ENCODE assay signal across 1 cellular context in genomic region chr19:45770192-45771101, GRCh38.
TF ChIP-seq lines count a peak whose summit lies in the region.

No MANE protein-coding gene starts in this region.

TF ChIP-seq in GM12878, 131 proteins besides CTCF, POLR2A, EP300 and RAD21 (continued from another document):
- TF ChIP-seq, protein P1, sequence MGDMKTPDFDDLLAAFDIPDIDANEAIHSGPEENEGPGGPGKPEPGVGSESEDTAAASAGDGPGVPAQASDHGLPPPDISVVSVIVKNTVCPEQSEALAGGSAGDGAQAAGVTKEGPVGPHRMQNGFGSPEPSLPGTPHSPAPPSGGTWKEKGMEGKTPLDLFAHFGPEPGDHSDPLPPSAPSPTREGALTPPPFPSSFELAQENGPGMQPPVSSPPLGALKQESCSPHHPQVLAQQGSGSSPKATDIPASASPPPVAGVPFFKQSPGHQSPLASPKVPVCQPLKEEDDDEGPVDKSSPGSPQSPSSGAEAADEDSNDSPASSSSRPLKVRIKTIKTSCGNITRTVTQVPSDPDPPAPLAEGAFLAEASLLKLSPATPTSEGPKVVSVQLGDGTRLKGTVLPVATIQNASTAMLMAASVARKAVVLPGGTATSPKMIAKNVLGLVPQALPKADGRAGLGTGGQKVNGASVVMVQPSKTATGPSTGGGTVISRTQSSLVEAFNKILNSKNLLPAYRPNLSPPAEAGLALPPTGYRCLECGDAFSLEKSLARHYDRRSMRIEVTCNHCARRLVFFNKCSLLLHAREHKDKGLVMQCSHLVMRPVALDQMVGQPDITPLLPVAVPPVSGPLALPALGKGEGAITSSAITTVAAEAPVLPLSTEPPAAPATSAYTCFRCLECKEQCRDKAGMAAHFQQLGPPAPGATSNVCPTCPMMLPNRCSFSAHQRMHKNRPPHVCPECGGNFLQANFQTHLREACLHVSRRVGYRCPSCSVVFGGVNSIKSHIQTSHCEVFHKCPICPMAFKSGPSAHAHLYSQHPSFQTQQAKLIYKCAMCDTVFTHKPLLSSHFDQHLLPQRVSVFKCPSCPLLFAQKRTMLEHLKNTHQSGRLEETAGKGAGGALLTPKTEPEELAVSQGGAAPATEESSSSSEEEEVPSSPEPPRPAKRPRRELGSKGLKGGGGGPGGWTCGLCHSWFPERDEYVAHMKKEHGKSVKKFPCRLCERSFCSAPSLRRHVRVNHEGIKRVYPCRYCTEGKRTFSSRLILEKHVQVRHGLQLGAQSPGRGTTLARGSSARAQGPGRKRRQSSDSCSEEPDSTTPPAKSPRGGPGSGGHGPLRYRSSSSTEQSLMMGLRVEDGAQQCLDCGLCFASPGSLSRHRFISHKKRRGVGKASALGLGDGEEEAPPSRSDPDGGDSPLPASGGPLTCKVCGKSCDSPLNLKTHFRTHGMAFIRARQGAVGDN (IDR thresholded peaks at IDR 0.05): 0 out of 2 replicates have a peak, but pooled peaks have one; percentile 39
- no peak for TF ChIP-seq MTA3 (IDR thresholded peaks at IDR 0.05; ENCODE audit: borderline replicate concordance, low read length)
- peak; percentile 75 for TF ChIP-seq NR2F1 (conservative IDR thresholded peaks at IDR 0.05)
- TF ChIP-seq IKZF2 (IDR thresholded peaks at IDR 0.05): 0 out of 4 replicates have a peak, but pooled peaks of 1 of the 2 experiments have one; percentile 0
- TF ChIP-seq RFX5 (IDR thresholded peaks at IDR 0.05; ENCODE audit: low read depth, low read length): peak; percentile 52
- TF ChIP-seq LARP7 (IDR thresholded peaks at IDR 0.05): peak; percentile 50
- no peak for TF ChIP-seq IRF5 (IDR thresholded peaks at IDR 0.05; ENCODE audit: borderline replicate concordance)
- TF ChIP-seq SMAD1 (IDR thresholded peaks at IDR 0.05; ENCODE audit: low read depth, partially characterized antibody): no peak
- TF ChIP-seq, protein P2, sequence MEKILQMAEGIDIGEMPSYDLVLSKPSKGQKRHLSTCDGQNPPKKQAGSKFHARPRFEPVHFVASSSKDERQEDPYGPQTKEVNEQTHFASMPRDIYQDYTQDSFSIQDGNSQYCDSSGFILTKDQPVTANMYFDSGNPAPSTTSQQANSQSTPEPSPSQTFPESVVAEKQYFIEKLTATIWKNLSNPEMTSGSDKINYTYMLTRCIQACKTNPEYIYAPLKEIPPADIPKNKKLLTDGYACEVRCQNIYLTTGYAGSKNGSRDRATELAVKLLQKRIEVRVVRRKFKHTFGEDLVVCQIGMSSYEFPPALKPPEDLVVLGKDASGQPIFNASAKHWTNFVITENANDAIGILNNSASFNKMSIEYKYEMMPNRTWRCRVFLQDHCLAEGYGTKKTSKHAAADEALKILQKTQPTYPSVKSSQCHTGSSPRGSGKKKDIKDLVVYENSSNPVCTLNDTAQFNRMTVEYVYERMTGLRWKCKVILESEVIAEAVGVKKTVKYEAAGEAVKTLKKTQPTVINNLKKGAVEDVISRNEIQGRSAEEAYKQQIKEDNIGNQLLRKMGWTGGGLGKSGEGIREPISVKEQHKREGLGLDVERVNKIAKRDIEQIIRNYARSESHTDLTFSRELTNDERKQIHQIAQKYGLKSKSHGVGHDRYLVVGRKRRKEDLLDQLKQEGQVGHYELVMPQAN (conservative IDR thresholded peaks at IDR 0.05): no peak; the same call in 1 of the 2 replicates
- TF ChIP-seq POU2F2 (IDR thresholded peaks at IDR 0.05; ENCODE audit: borderline replicate concordance, low read depth, low read length): no peak
- peak; percentile 70 for TF ChIP-seq CREB1 (IDR thresholded peaks at IDR 0.05; ENCODE audit: low read depth)
